ENCODE assay signal across 17 cellular contexts in genomic region chr3:128623762-128624176, GRCh38. TPM values are rescaled to one million over a fixed set of nuclear protein-coding genes. Genes with fewer than 3 reads are reported as not detected.
A peak's percentile ranks its signal among the peaks of the same experiment; 100 is the strongest.
DNase-seq lines count a peak whose midpoint lies in the region; ATAC-seq, FAIRE-seq and TF ChIP-seq lines count a peak whose summit lies in the region.
"Had no signal": no experiment of that assay in that cellular context is flagged by ENCODE, and none has a peak within 500 bp of the region (broad histone marks: within the 10 kb centered on the region; RNA-seq: fewer than 3 reads in every experiment).

No MANE protein-coding gene starts in this region.

- TF ChIP-seq CTCF in CD14-positive monocyte (IDR thresholded peaks at IDR 0.05) (no peak), esophagus squamous epithelium (IDR thresholded peaks at IDR 0.05) (no peak), neural crest cell (conservative IDR thresholded peaks at IDR 0.05) (no peak)

- H3K27me3 Mint-ChIP-seq in CD14-positive monocyte (ENCODE audit: low read depth in 3 of 3), result peaks cover 0 to 2% (median 0%) of the 10 kb centered on the region in 3 donors
- no peaks in the 10 kb centered on the region for H3K27me3 Mint-ChIP-seq in neural crest cell (ENCODE audit: low read depth)
- H3K27me3 Mint-ChIP-seq: CD4-positive, alpha-beta memory T cell; central memory CD8-positive, alpha-beta T cell had no signal

- no peaks in the 10 kb centered on the region for H3K27me3 ChIP-seq in esophagus squamous epithelium
- H3K27me3 ChIP-seq in effector memory CD4-positive, alpha-beta T cell (replicated peaks; ENCODE audit: control insufficient read depth, insufficient read depth, low read length, poor library complexity, severe bottlenecking), result no peaks in the 10 kb centered on the region
- H3K27me3 ChIP-seq: spleen had no signal

- peaks cover 0 to 27% (median 6%) of the 10 kb centered on the region in 3 donors for H3K4me1 ChIP-seq in esophagus squamous epithelium
- peaks cover under 1% of the 10 kb centered on the region for H3K4me1 ChIP-seq in effector memory CD4-positive, alpha-beta T cell (ENCODE audit: control insufficient read depth, insufficient read depth, low read length, poor library complexity, severe bottlenecking)

- H3K4me3 Mint-ChIP-seq in CD14-positive monocyte, result no peak overlapping the region
- peak overlapping the region; percentile 27 for H3K4me3 Mint-ChIP-seq in neural crest cell
- H3K4me3 Mint-ChIP-seq: CD4-positive, alpha-beta memory T cell; central memory CD8-positive, alpha-beta T cell had no signal

- no peak for DNase-seq in CD14-positive monocyte (ENCODE audit: low spot score)
- peak; percentile 81 for DNase-seq in NOMO-1 treated with DMSO at 0.1 percent for 48 hours (lab: John Stamatoyannopoulos, UW; ENCODE audit: unreplicated experiment)
- no peak for DNase-seq in esophagus squamous epithelium (lab: John Stamatoyannopoulos, UW)
- no peak for DNase-seq in neural crest cell (ENCODE audit: low read depth, low spot score)
- no peak for DNase-seq in effector memory CD4-positive, alpha-beta T cell
- no peak for DNase-seq in urothelium cell line (ENCODE audit: low spot score)
- no peak for DNase-seq in activated effector memory CD4-positive, alpha-beta T cell treated with anti-CD3 and anti-CD28 coated beads, Interleukin-2, amount 50 U/mL, for 16 hours
- no peak for DNase-seq in activated naive CD4-positive, alpha-beta T cell treated with anti-CD3 and anti-CD28 coated beads, Interleukin-2, amount 50 U/mL, for 72 hours (ENCODE audit: low spot score in 2 of 2)
- DNase-seq: CD4-positive, alpha-beta memory T cell; head of caudate nucleus; NCI-H1105 treated with DMSO at 0.1 percent for 48 hours; NCI-H748 treated with DMSO at 0.1 percent for 48 hours; spleen; stimulated activated CD8-positive, alpha-beta memory T cell treated with anti-CD3 and anti-CD28 coated beads, Interleukin-4, amount 100 ng/mL, for 48 hours; T-helper 2 cell had no signal

- no peaks in the 10 kb centered on the region for H3K9me3 Mint-ChIP-seq in CD14-positive monocyte
- no peaks in the 10 kb centered on the region for H3K9me3 Mint-ChIP-seq in neural crest cell
- H3K9me3 Mint-ChIP-seq in activated naive CD4-positive, alpha-beta T cell treated with anti-CD3 and anti-CD28 coated beads, Interleukin-2, amount 50 U/mL, for 72 hours, result no peaks in the 10 kb centered on the region
- H3K9me3 Mint-ChIP-seq: central memory CD8-positive, alpha-beta T cell had no signal

- no peak for ATAC-seq in activated naive CD4-positive, alpha-beta T cell treated with anti-CD3 and anti-CD28 coated beads, Interleukin-2, amount 50 U/mL, for 72 hours

- H3K4me3 ChIP-seq in esophagus squamous epithelium, result no peak overlapping the region
- H3K4me3 ChIP-seq in effector memory CD4-positive, alpha-beta T cell (ENCODE audit: insufficient read depth, low read depth, low read length, poor library complexity, severe bottlenecking), result no peak overlapping the region
- H3K4me3 ChIP-seq: spleen had no signal

- peaks cover 46 to 100% (median 59%) of the 10 kb centered on the region in 3 donors for H3K36me3 ChIP-seq in esophagus squamous epithelium
- peaks cover 71% of the 10 kb centered on the region for H3K36me3 ChIP-seq in effector memory CD4-positive, alpha-beta T cell (ENCODE audit: control insufficient read depth, insufficient read depth, low read length)

- FAIRE-seq in urothelium cell line (lab: Jason Lieb, UNC), result no peak

- no peak for TF ChIP-seq POLR2A in esophagus squamous epithelium (IDR thresholded peaks at IDR 0.05)

- intact Hi-C loops in CD14-positive monocyte (cut with micrococcal nuclease) (no loop called here), esophagus squamous epithelium (cut with DNase I) (no loop called here)

- H3K9me3 ChIP-seq in esophagus squamous epithelium, result no peaks in the 10 kb centered on the region
- no peaks in the 10 kb centered on the region for H3K9me3 ChIP-seq in effector memory CD4-positive, alpha-beta T cell (ENCODE audit: control insufficient read depth, low read length)
- H3K9me3 ChIP-seq: spleen had no signal

- H3K27ac Mint-ChIP-seq in CD14-positive monocyte (peak overlapping the region; percentile 12 to 83 (median 76)), neural crest cell (ENCODE audit: unreplicated experiment) (no peak overlapping the region)
- peak overlapping the region in 1 of 2 donors; percentile 64 for H3K27ac Mint-ChIP-seq in activated naive CD4-positive, alpha-beta T cell treated with anti-CD3 and anti-CD28 coated beads, Interleukin-2, amount 50 U/mL, for 72 hours

- H3K4me1 Mint-ChIP-seq in CD14-positive monocyte (peaks cover 34% of the 10 kb centered on the region), neural crest cell (peaks cover 10% of the 10 kb centered on the region)

- 55 to 61% methylated on average over 7 of the region's 7 CpGs for WGBS in esophagus squamous epithelium, 2 donors

- H3K36me3 Mint-ChIP-seq in CD14-positive monocyte, result peaks cover 86 to 94% of the 10 kb centered on the region in 2 donors
- peaks cover 14% of the 10 kb centered on the region for H3K36me3 Mint-ChIP-seq in neural crest cell (ENCODE audit: low read depth)
- peaks cover 31 to 37% of the 10 kb centered on the region in 2 donors for H3K36me3 Mint-ChIP-seq in activated naive CD4-positive, alpha-beta T cell treated with anti-CD3 and anti-CD28 coated beads, Interleukin-2, amount 50 U/mL, for 72 hours

- peak overlapping the region; percentile 6 to 65 (median 62) for H3K27ac ChIP-seq in esophagus squamous epithelium
- no peak overlapping the region for H3K27ac ChIP-seq in effector memory CD4-positive, alpha-beta T cell (ENCODE audit: insufficient read depth, low read length, poor library complexity, severe bottlenecking)
- H3K27ac ChIP-seq: HL-60 had no signal

RNA-seq across cellular contexts. Expression of gene RPN1, which starts 26.8 kb away (rescaled TPM):
- 100 to 1,000 TPM; 354 to 375 TPM for polyA plus RNA-seq in CD14-positive monocyte
- 100 to 1,000 TPM; 126 to 228 (median 182) TPM for total RNA-seq in esophagus squamous epithelium
- total RNA-seq in neural crest cell, result 158 and 166 TPM in 2 replicates
- total RNA-seq in activated naive CD4-positive, alpha-beta T cell treated with anti-CD3 and anti-CD28 coated beads, Interleukin-2, amount 50 U/mL, for 72 hours, result 100 to 1,000 TPM; 109 to 128 TPM
